In the genomic region with DNA sequence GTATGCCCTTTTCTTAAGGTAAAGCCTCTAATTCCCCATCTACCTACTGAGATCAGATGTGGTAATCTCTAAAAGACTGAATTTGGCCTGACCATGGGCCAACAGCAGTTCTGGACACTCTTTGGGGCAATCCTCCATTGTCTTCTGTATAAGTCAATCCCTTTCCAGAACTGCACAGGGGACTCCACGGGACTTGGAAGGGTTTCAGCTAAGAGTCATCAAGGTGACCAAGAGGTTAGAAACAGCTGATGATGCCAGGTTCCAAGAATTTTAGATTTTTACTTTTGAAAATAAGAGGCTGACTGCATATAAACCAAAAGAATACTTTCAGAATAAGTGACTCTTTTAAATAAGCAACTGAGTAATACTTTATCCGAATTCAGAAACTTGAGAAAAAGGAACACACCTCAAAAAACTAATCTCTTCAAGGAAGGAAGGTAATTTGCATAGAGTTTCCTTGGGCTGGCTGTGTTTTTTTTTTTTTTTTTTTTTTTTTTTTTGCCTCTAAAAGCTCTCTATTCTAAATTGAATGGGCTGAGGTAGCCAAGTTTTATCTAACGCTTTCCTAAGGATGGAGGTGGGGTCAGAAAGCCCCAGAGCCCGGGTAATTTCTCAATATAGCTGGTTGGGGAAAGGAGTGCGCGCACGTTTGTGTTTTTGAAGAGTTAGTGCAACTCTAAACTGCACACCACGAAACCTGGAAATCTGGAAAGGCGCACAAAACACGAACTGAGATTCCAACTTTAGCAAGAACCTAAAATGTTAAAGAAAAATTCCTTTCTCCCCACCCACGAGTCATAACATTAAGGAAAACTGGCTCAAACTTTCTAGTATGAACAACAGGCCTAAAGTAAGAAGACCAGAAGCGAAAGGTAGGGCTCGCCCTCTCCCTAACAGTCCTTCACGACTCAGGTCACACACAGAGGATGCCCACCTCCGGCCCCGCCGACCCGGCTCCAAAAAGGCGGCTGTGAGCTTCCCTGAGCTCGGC, we compare ENCODE assay signal across 2 cellular contexts.
TF ChIP-seq lines count a peak whose summit lies in the region.

No MANE protein-coding gene starts in this region.

TF ChIP-seq in SK-N-SH, 30 proteins besides CTCF, POLR2A, EP300 and RAD21 (continued from another document):
- TF ChIP-seq, protein P1, sequence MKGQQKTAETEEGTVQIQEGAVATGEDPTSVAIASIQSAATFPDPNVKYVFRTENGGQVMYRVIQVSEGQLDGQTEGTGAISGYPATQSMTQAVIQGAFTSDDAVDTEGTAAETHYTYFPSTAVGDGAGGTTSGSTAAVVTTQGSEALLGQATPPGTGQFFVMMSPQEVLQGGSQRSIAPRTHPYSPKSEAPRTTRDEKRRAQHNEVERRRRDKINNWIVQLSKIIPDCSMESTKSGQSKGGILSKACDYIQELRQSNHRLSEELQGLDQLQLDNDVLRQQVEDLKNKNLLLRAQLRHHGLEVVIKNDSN (IDR thresholded peaks at IDR 0.05; ENCODE audit: borderline replicate concordance, low read depth): no peak
- no peak for TF ChIP-seq EZH2phosphoT487 (IDR thresholded peaks at IDR 0.05; ENCODE audit: borderline replicate concordance, low read depth)
- no peak for TF ChIP-seq GABPA (IDR thresholded peaks at IDR 0.05; ENCODE audit: low read depth)
- no peak for TF ChIP-seq TAF1 (IDR thresholded peaks at IDR 0.05; ENCODE audit: borderline replicate concordance, low read depth, low read length)
- TF ChIP-seq TEAD4 (IDR thresholded peaks at IDR 0.05; ENCODE audit: borderline replicate concordance, insufficient read depth): no peak
- no peak for TF ChIP-seq GATA2 (CRISPR knock-in tag; IDR thresholded peaks at IDR 0.05)
- TF ChIP-seq TCF12 (IDR thresholded peaks at IDR 0.05): no peak
- TF ChIP-seq, protein P2, sequence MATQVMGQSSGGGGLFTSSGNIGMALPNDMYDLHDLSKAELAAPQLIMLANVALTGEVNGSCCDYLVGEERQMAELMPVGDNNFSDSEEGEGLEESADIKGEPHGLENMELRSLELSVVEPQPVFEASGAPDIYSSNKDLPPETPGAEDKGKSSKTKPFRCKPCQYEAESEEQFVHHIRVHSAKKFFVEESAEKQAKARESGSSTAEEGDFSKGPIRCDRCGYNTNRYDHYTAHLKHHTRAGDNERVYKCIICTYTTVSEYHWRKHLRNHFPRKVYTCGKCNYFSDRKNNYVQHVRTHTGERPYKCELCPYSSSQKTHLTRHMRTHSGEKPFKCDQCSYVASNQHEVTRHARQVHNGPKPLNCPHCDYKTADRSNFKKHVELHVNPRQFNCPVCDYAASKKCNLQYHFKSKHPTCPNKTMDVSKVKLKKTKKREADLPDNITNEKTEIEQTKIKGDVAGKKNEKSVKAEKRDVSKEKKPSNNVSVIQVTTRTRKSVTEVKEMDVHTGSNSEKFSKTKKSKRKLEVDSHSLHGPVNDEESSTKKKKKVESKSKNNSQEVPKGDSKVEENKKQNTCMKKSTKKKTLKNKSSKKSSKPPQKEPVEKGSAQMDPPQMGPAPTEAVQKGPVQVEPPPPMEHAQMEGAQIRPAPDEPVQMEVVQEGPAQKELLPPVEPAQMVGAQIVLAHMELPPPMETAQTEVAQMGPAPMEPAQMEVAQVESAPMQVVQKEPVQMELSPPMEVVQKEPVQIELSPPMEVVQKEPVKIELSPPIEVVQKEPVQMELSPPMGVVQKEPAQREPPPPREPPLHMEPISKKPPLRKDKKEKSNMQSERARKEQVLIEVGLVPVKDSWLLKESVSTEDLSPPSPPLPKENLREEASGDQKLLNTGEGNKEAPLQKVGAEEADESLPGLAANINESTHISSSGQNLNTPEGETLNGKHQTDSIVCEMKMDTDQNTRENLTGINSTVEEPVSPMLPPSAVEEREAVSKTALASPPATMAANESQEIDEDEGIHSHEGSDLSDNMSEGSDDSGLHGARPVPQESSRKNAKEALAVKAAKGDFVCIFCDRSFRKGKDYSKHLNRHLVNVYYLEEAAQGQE (IDR thresholded peaks at IDR 0.05; ENCODE audit: low read depth, low read length): no peak
- TF ChIP-seq, protein P3, sequence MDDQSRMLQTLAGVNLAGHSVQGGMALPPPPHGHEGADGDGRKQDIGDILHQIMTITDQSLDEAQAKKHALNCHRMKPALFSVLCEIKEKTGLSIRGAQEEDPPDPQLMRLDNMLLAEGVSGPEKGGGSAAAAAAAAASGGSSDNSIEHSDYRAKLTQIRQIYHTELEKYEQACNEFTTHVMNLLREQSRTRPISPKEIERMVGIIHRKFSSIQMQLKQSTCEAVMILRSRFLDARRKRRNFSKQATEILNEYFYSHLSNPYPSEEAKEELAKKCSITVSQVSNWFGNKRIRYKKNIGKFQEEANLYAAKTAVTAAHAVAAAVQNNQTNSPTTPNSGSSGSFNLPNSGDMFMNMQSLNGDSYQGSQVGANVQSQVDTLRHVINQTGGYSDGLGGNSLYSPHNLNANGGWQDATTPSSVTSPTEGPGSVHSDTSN (IDR thresholded peaks at IDR 0.05): no peak
- no peak for TF ChIP-seq FOXM1 (IDR thresholded peaks at IDR 0.05; ENCODE audit: low read depth)
- TF ChIP-seq, protein P4, sequence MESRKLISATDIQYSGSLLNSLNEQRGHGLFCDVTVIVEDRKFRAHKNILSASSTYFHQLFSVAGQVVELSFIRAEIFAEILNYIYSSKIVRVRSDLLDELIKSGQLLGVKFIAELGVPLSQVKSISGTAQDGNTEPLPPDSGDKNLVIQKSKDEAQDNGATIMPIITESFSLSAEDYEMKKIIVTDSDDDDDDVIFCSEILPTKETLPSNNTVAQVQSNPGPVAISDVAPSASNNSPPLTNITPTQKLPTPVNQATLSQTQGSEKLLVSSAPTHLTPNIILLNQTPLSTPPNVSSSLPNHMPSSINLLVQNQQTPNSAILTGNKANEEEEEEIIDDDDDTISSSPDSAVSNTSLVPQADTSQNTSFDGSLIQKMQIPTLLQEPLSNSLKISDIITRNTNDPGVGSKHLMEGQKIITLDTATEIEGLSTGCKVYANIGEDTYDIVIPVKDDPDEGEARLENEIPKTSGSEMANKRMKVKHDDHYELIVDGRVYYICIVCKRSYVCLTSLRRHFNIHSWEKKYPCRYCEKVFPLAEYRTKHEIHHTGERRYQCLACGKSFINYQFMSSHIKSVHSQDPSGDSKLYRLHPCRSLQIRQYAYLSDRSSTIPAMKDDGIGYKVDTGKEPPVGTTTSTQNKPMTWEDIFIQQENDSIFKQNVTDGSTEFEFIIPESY (IDR thresholded peaks at IDR 0.05; ENCODE audit: borderline replicate concordance, low read depth): no peak
- no peak for TF ChIP-seq RCOR1 (IDR thresholded peaks at IDR 0.05; ENCODE audit: low read length)
- no peak for TF ChIP-seq POLR2AphosphoS5 (IDR thresholded peaks at IDR 0.05; ENCODE audit: low read depth, low read length)
- TF ChIP-seq MXI1 (IDR thresholded peaks at IDR 0.05; ENCODE audit: low read depth, low read length): no peak
- TF ChIP-seq CHD2 (IDR thresholded peaks at IDR 0.05; ENCODE audit: low read length, partially characterized antibody): no peak
- TF ChIP-seq JUND (IDR thresholded peaks at IDR 0.05): no peak
- TF ChIP-seq, protein P5, sequence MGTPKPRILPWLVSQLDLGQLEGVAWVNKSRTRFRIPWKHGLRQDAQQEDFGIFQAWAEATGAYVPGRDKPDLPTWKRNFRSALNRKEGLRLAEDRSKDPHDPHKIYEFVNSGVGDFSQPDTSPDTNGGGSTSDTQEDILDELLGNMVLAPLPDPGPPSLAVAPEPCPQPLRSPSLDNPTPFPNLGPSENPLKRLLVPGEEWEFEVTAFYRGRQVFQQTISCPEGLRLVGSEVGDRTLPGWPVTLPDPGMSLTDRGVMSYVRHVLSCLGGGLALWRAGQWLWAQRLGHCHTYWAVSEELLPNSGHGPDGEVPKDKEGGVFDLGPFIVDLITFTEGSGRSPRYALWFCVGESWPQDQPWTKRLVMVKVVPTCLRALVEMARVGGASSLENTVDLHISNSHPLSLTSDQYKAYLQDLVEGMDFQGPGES (IDR thresholded peaks at IDR 0.05; ENCODE audit: low read depth, low read length): no peak

TF ChIP-seq in SK-N-SH treated with all-trans-retinoic acid at 6 μM for 48 hours, 23 proteins besides CTCF, POLR2A, EP300 and RAD21 (continued from another document):
- TF ChIP-seq, protein P6, sequence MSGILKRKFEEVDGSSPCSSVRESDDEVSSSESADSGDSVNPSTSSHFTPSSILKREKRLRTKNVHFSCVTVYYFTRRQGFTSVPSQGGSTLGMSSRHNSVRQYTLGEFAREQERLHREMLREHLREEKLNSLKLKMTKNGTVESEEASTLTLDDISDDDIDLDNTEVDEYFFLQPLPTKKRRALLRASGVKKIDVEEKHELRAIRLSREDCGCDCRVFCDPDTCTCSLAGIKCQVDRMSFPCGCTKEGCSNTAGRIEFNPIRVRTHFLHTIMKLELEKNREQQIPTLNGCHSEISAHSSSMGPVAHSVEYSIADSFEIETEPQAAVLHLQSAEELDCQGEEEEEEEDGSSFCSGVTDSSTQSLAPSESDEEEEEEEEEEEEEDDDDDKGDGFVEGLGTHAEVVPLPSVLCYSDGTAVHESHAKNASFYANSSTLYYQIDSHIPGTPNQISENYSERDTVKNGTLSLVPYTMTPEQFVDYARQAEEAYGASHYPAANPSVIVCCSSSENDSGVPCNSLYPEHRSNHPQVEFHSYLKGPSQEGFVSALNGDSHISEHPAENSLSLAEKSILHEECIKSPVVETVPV (CRISPR knock-in tag; IDR thresholded peaks at IDR 0.05): no peak
- no peak for TF ChIP-seq ZFP3 (CRISPR knock-in tag; IDR thresholded peaks at IDR 0.05)
- no peak for TF ChIP-seq ESRRG (CRISPR knock-in tag; IDR thresholded peaks at IDR 0.05)
- no peak for TF ChIP-seq ZC3H10 (CRISPR knock-in tag; IDR thresholded peaks at IDR 0.05)
- TF ChIP-seq, protein P7, sequence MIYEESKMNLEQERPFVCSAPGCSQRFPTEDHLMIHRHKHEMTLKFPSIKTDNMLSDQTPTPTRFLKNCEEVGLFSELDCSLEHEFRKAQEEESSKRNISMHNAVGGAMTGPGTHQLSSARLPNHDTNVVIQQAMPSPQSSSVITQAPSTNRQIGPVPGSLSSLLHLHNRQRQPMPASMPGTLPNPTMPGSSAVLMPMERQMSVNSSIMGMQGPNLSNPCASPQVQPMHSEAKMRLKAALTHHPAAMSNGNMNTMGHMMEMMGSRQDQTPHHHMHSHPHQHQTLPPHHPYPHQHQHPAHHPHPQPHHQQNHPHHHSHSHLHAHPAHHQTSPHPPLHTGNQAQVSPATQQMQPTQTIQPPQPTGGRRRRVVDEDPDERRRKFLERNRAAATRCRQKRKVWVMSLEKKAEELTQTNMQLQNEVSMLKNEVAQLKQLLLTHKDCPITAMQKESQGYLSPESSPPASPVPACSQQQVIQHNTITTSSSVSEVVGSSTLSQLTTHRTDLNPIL (CRISPR knock-in tag; IDR thresholded peaks at IDR 0.05; ENCODE audit: low read depth): no peak
- no peak for TF ChIP-seq ZFP30 (CRISPR knock-in tag; IDR thresholded peaks at IDR 0.05)
- no peak for TF ChIP-seq PPARA (CRISPR knock-in tag; IDR thresholded peaks at IDR 0.05; ENCODE audit: borderline replicate concordance)
- no peak for TF ChIP-seq ARNTL (CRISPR knock-in tag; IDR thresholded peaks at IDR 0.05; ENCODE audit: borderline replicate concordance, low read depth)
TF ChIP-seq in SK-N-SH treated with all-trans-retinoic acid at 6 μM for 48 hours: peak in this region for 0.
